ENCODE assay signal across 8 cellular contexts in genomic region chrX:45731448-45731847, GRCh38.
"Had no signal": no experiment of that assay in that cellular context is flagged by ENCODE, and none has a peak within 500 bp of the region (broad histone marks: within the 10 kb centered on the region; RNA-seq: fewer than 3 reads in every experiment).

No MANE protein-coding gene starts in this region.

- H2AFZ ChIP-seq: GM23338 had no signal

- DNase-seq: H9, HCEC 1CT, IMR-90 had no signal

- H3K4me2 ChIP-seq: GM23338 had no signal

- FAIRE-seq: H1, H54, HTR-8/SVneo, K562 had no signal

- ATAC-seq: GM23338, K562 had no signal

- H3K4me3 ChIP-seq: GM23338, K562 had no signal
